ENCODE assay signal across 1 cellular context in genomic region chr4:139176299-139177048, GRCh38.
A peak's percentile ranks its signal among the peaks of the same experiment; 100 is the strongest.
TF ChIP-seq lines count a peak whose summit lies in the region.

No MANE protein-coding gene starts in this region.

TF ChIP-seq in GM23338, 12 proteins besides CTCF, POLR2A, EP300 and RAD21:
- no peak for TF ChIP-seq EZH2 (IDR thresholded peaks at IDR 0.05; ENCODE audit: low read depth, unreplicated experiment)
- TF ChIP-seq, protein P1, sequence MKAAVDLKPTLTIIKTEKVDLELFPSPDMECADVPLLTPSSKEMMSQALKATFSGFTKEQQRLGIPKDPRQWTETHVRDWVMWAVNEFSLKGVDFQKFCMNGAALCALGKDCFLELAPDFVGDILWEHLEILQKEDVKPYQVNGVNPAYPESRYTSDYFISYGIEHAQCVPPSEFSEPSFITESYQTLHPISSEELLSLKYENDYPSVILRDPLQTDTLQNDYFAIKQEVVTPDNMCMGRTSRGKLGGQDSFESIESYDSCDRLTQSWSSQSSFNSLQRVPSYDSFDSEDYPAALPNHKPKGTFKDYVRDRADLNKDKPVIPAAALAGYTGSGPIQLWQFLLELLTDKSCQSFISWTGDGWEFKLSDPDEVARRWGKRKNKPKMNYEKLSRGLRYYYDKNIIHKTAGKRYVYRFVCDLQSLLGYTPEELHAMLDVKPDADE (IDR thresholded peaks at IDR 0.05): 0 out of 2 replicates have a peak, but pooled peaks have one; percentile 27
- TF ChIP-seq POLR2AphosphoS5 (IDR thresholded peaks at IDR 0.05; ENCODE audit: low read depth): peak; percentile 55
